8 cellular contexts compared by ENCODE assay signal in the genomic region with DNA sequence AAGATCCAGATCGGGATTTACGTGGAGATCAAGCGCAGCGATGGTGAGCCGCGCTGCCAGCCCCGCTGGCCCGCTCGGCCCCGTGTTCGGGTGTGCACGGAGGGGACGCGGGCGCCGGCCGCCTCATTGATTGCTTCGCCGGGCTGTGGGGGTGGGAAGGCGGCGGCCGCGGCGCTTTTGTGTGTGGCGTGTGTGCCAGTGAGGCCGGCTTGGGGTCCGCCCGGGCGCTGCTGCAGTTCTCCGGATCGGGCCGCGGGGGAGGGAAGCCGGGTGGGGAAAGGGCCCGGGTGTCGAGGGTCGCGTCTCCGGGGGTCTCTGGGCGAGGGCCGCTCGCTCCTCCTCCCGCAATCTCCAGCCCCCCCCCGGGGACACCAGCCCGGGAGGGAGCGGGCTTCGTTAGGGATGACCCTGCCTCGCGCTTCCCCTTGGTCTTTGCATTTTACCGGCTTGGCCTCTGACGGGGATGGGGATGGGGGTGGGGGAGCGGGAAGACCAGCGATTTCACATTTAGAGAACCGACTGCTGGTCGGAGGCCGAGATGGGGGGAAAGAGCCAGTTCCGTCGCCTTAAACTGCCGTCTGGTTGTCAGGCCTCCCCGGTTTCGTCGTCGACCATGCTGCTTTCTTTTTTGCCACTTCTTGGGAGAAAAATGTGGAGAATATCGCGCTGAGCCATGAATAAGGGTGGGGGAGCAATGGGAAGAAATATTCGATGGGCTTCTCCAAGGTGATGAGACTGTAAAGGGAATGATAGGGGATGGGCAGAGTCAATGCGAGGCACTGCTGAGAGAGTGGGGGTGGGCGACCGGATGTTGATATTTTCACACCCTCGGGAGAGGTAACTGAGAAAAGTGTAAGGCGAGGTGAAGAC. TPM values are rescaled to one million over a fixed set of nuclear protein-coding genes. Genes with fewer than 3 reads are reported as not detected.
DNase-seq lines count a peak whose midpoint lies in the region; ATAC-seq and TF ChIP-seq lines count a peak whose summit lies in the region.

No MANE protein-coding gene starts in this region.

- ATAC-seq in GM18907 (IDR thresholded peaks at IDR 0.05; ENCODE audit: unreplicated experiment) (peak; percentile 26), HG03139 (IDR thresholded peaks at IDR 0.05; ENCODE audit: unreplicated experiment) (peak; percentile 20), omental fat pad (ENCODE audit: low FRiP score) (peak; percentile 55)

- no peak for TF ChIP-seq POLR2A in thyroid gland (IDR thresholded peaks at IDR 0.05)

- intact Hi-C loops in thyroid gland (cut with DNase I) = loop anchor here (10.0 kb wide), 1 partner anchor 98 kb away; the partner anchor contains the start of gene DIMT1

- 0% methylated on average over 22 to 29 of the region's 71 CpGs for WGBS in thyroid gland, 2 donors

- no peak for TF ChIP-seq CTCF in omental fat pad (IDR thresholded peaks at IDR 0.05)
- TF ChIP-seq CTCF in thyroid gland (IDR thresholded peaks at IDR 0.05) = no peak

- no peaks in the 10 kb centered on the region for H3K36me3 ChIP-seq in thyroid gland

- DNase-seq in AG08396 (ENCODE audit: low spot score) (peak; percentile 47), RPMI8226 (peak; percentile 67), glomerular visceral epithelial cell (ENCODE audit: extremely low spot score) (peak; percentile 41), omental fat pad (ENCODE audit: low spot score) (peak; percentile 29), thyroid gland (peak; percentile 42 to 51)
- peak; percentile 71 for DNase-seq in activated naive CD4-positive, alpha-beta T cell treated with Interleukin-2 at 50 U/mL for 16 hours

- peak overlapping the region; percentile 21 to 97 (median 70) for H3K4me3 ChIP-seq in thyroid gland (replicated peaks in 1 of 3)

- peak overlapping the region; percentile 49 to 91 (median 81) for H3K27ac ChIP-seq in thyroid gland

- peaks cover 0 to 11% of the 10 kb centered on the region in 2 donors for H3K4me1 ChIP-seq in thyroid gland

- no peaks in the 10 kb centered on the region for H3K27me3 ChIP-seq in thyroid gland

- no peaks in the 10 kb centered on the region for H3K9me3 ChIP-seq in thyroid gland

RNA-seq across cellular contexts. Expression of gene KIF2A, which starts 0.7 kb away (rescaled TPM):
- total RNA-seq in omental fat pad (10 to 100 TPM; 19.3 to 37.6 (median 35.9) TPM), thyroid gland (100 to 1,000 TPM in 1 of 4 donors, 10 to 100 TPM in 3; 34.9 to 118 (median 54.8) TPM)

Comparison
In these comparisons a context has a peak if more than half of its experiments do, and no peak if none do; other contexts are left out.
1. Peak in every context shown above with its lines: DNase-seq, ATAC-seq, H3K4me3 ChIP-seq and H3K27ac ChIP-seq.